8 cellular contexts compared by ENCODE assay signal in genomic region chr1:63775418-63776127, GRCh38. TPM values are rescaled to one million over a fixed set of nuclear protein-coding genes. Genes with fewer than 3 reads are reported as not detected.
DNase-seq lines count a peak whose midpoint lies in the region; ATAC-seq and TF ChIP-seq lines count a peak whose summit lies in the region.

No MANE protein-coding gene starts in this region.

- H3K27me3 ChIP-seq in osteoblast (ENCODE audit: insufficient read depth, low read length) = no peaks in the 10 kb centered on the region

- H3K36me3 ChIP-seq in osteoblast (ENCODE audit: insufficient read depth, low read length) = no peaks in the 10 kb centered on the region

- no peak for TF ChIP-seq POLR2A in erythroblast (IDR thresholded peaks at IDR 0.05; ENCODE audit: low read length)

- DNase-seq in COLO668 (lab: John Stamatoyannopoulos, UW; ENCODE audit: unreplicated experiment) (peak; percentile 44), NCI-H69 (lab: John Stamatoyannopoulos, UW) (peak; percentile 83), epithelial cell of proximal tubule (ENCODE audit: low read depth) (no peak), osteoblast (ENCODE audit: insufficient read length, low spot score, missing footprints) (peak; percentile 69), activated gamma-delta T cell treated with Interleukin-2 at 50 U/mL for 16 hours (no peak), SIG-M5 (lab: John Stamatoyannopoulos, UW) (no peak), erythroblast (lab: John Stamatoyannopoulos, UW) (no peak)

- peaks cover 59% of the 10 kb centered on the region for H3K79me2 ChIP-seq in osteoblast (ENCODE audit: insufficient read depth, low read length)

- peak overlapping the region; percentile 80 for H3K4me2 ChIP-seq in osteoblast (ENCODE audit: insufficient read depth, low read length)

- ATAC-seq in HG03025 (IDR thresholded peaks at IDR 0.05; ENCODE audit: low FRiP score, unreplicated experiment) = no peak

- H3K4me3 ChIP-seq in epithelial cell of proximal tubule (ENCODE audit: low read depth, low read length) (peak overlapping the region; percentile 80), osteoblast (ENCODE audit: insufficient read depth, low read length) (peak overlapping the region; percentile 88)

- H3K9me3 ChIP-seq in osteoblast (ENCODE audit: low read depth, low read length) = no peaks in the 10 kb centered on the region

- peaks cover 21% of the 10 kb centered on the region for H3K4me1 ChIP-seq in osteoblast (ENCODE audit: insufficient read depth, low read length)

- H4K20me1 ChIP-seq in osteoblast (ENCODE audit: insufficient read depth, low read length) = peaks cover 40% of the 10 kb centered on the region

- H3K27ac ChIP-seq in osteoblast (ENCODE audit: low read depth, low read length) = peak overlapping the region; percentile 72

- no peak for TF ChIP-seq CTCF in epithelial cell of proximal tubule (conservative IDR thresholded peaks at IDR 0.05; ENCODE audit: low read depth, low read length)
- no peak for TF ChIP-seq CTCF in osteoblast (IDR thresholded peaks at IDR 0.05; ENCODE audit: extremely low read depth, low read depth, low read length)

- H2AFZ ChIP-seq in osteoblast (ENCODE audit: low read length) = peak overlapping the region; percentile 49

RNA-seq across cellular contexts. Expression of gene ROR1, which starts 1.8 kb away (rescaled TPM):
- total RNA-seq in epithelial cell of proximal tubule (5.9 and 11.4 TPM in 2 replicates), osteoblast (46.9 and 52.5 TPM in 2 replicates)

Comparison
In these comparisons a context has a peak if more than half of its experiments do, and no peak if none do; other contexts are left out.
1. DNase-seq: peak in COLO668 (single experiment), NCI-H69 (single experiment) and osteoblast (single experiment); none in epithelial cell of proximal tubule (single experiment), activated gamma-delta T cell treated with Interleukin-2 at 50 U/mL for 16 hours (single experiment), SIG-M5 (single experiment) and erythroblast (0 of 2).